ENCODE assay signal across 10 cellular contexts in the genomic region with DNA sequence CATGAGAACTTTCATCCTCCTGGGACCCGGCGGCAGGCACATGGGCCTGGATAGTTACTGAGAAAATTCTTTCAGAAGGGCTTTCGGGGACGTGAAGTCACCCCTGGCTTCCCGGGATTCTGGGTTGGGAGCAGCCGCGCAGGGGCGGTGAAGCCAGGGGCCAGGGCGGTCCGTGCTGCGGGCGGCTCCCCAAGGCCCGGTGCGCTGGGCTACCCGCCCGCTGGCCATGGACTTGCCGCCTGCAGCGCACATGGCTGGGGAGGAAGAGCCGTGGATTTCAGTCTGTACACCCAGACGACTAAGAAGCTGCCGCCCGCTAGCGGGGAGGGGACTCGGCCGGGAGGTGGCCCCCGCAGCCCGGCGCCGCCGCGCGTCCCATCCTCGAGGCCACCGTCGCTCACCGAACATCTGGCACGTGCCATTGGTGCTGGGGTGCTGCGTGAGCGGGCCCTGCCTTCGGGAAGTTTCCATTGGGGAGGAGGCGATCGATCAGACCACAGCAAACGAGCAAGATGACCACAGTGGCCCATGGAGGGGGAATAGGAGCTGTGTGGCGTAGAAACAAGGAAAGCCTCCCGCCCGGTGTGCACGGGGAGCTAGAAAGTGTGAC.
DNase-seq lines count a peak whose midpoint lies in the region; ATAC-seq and TF ChIP-seq lines count a peak whose summit lies in the region.
"Had no signal": no experiment of that assay in that cellular context is flagged by ENCODE, and none has a peak within 500 bp of the region (broad histone marks: within the 10 kb centered on the region; RNA-seq: fewer than 3 reads in every experiment).

No MANE protein-coding gene starts in this region.

- no peak overlapping the region for H3K27ac Mint-ChIP-seq in activated CD4-positive, alpha-beta T cell treated with anti-CD3 and anti-CD28 coated beads, Interleukin-2, amount 10 ng/mL, durations not matched to agents 24 days and 14 days

- peak overlapping the region; percentile 68 for H3K4me3 Mint-ChIP-seq in activated CD4-positive, alpha-beta T cell treated with anti-CD3 and anti-CD28 coated beads, Interleukin-2, amount 10 ng/mL, durations not matched to agents 24 days and 14 days

- intact Hi-C loops in activated CD4-positive, alpha-beta T cell treated with anti-CD3 and anti-CD28 coated beads, Interleukin-2, amount 10 ng/mL, durations not matched to agents 24 days and 14 days (cut with micrococcal nuclease): no loop called here
- intact Hi-C loops in dorsolateral prefrontal cortex (cut with DNase I): no loop called here

- peaks cover 18% of the 10 kb centered on the region for H3K36me3 Mint-ChIP-seq in activated CD4-positive, alpha-beta T cell treated with anti-CD3 and anti-CD28 coated beads, Interleukin-2, amount 10 ng/mL, durations not matched to agents 24 days and 14 days (ENCODE audit: low read depth)

- H3K4me1 ChIP-seq in mononuclear cell (ENCODE audit: insufficient read depth, low read length): peaks cover 11% of the 10 kb centered on the region
- H3K4me1 ChIP-seq in thoracic aorta (ENCODE audit: control insufficient read depth in 1 of 2, low read depth in 2 of 2): peaks cover 0 to 21% of the 10 kb centered on the region in 2 donors

- H3K4me3 ChIP-seq in dorsolateral prefrontal cortex: peak overlapping the region in 48 of 59 donors; percentile 22 to 70 (median 57)
- peak overlapping the region; percentile 52 for H3K4me3 ChIP-seq in mononuclear cell (ENCODE audit: low read length)
- H3K4me3 ChIP-seq in thoracic aorta: peak overlapping the region; percentile 84
- H3K4me3 ChIP-seq: A549 had no signal

- H3K27me3 Mint-ChIP-seq in activated CD4-positive, alpha-beta T cell treated with anti-CD3 and anti-CD28 coated beads, Interleukin-2, amount 10 ng/mL, durations not matched to agents 24 days and 14 days: peaks cover 19% of the 10 kb centered on the region

- no peak for DNase-seq in activated CD4-positive, alpha-beta T cell treated with anti-CD3 and anti-CD28 coated beads, Interleukin-2, amount 10 ng/mL, durations not matched to agents 24 days and 14 days
- no peak for DNase-seq in activated CD4-positive, alpha-beta T cell treated with anti-CD3 and anti-CD28 coated beads for 4 hours
- no peak for DNase-seq in dorsolateral prefrontal cortex
- no peak for DNase-seq in thoracic aorta (ENCODE audit: low spot score)
- no peak for DNase-seq in NCI-H1048 (lab: John Stamatoyannopoulos, UW)
- DNase-seq: NCI-H2081 had no signal

- no peak for TF ChIP-seq CTCF in dorsolateral prefrontal cortex (IDR thresholded peaks at IDR 0.05 in 54 of 56, conservative IDR thresholded peaks at IDR 0.05 in 2 of 56; ENCODE audit: low read depth in 1 of 56, partially characterized antibody in 56 of 56)
- TF ChIP-seq CTCF in thoracic aorta (IDR thresholded peaks at IDR 0.05): no peak

- H3K9me3 ChIP-seq in mononuclear cell (ENCODE audit: low read depth, low read length): no peaks in the 10 kb centered on the region
- no peaks in the 10 kb centered on the region for H3K9me3 ChIP-seq in thoracic aorta
- H3K9me3 ChIP-seq: A549 had no signal

- H3K9me3 Mint-ChIP-seq in activated CD4-positive, alpha-beta T cell treated with anti-CD3 and anti-CD28 coated beads, Interleukin-2, amount 10 ng/mL, durations not matched to agents 24 days and 14 days: no peaks in the 10 kb centered on the region

- peaks cover 15% of the 10 kb centered on the region for H3K4me1 Mint-ChIP-seq in activated CD4-positive, alpha-beta T cell treated with anti-CD3 and anti-CD28 coated beads, Interleukin-2, amount 10 ng/mL, durations not matched to agents 24 days and 14 days

- peak overlapping the region in 57 of 59 donors; percentile 75 to 100 (median 96) for H3K27ac ChIP-seq in dorsolateral prefrontal cortex
- H3K27ac ChIP-seq in thoracic aorta: peak overlapping the region; percentile 70 to 75
- H3K27ac ChIP-seq: A549 had no signal

- ATAC-seq in thoracic aorta (ENCODE audit: insufficient number of reproducible peaks, low FRiP score, low read depth) (no peak), GM18909 (IDR thresholded peaks at IDR 0.05; ENCODE audit: poor library complexity, unreplicated experiment) (no peak), HG03571 (IDR thresholded peaks at IDR 0.05; ENCODE audit: unreplicated experiment) (no peak)
- ATAC-seq: A549 had no signal

- no peaks in the 10 kb centered on the region for H3K27me3 ChIP-seq in dorsolateral prefrontal cortex
- no peaks in the 10 kb centered on the region for H3K27me3 ChIP-seq in mononuclear cell (ENCODE audit: insufficient read depth, low read length)
- no peaks in the 10 kb centered on the region for H3K27me3 ChIP-seq in thoracic aorta (replicated peaks; ENCODE audit: insufficient read depth)

- H3K36me3 ChIP-seq in thoracic aorta: peaks cover 2% of the 10 kb centered on the region
